22 cellular contexts compared by ENCODE assay signal in the genomic region with DNA sequence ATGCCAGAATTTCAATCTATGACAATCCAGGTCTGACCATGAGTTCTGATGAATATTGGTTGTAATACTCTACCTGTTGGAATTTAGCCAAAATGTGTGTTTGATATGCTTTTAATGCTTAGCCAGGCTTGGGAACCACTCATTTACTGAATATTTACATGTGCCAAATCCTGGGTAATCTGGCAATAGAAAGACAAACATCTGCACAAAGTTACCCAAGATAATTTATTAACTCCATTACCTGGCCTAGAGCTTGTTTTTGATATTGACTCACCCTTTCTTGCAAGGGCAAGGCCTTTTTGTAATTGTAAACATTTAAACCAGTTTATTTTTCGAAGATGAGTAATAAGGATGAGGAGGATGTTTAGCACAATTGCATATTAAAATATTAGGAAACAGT. TPM values are rescaled to one million over a fixed set of nuclear protein-coding genes. Genes with fewer than 3 reads are reported as not detected.
A peak's percentile ranks its signal among the peaks of the same experiment; 100 is the strongest.
DNase-seq lines count a peak whose midpoint lies in the region; ATAC-seq, FAIRE-seq and TF ChIP-seq lines count a peak whose summit lies in the region.
"Had no signal": no experiment of that assay in that cellular context is flagged by ENCODE, and none has a peak within 500 bp of the region (broad histone marks: within the 10 kb centered on the region; RNA-seq: fewer than 3 reads in every experiment).

No MANE protein-coding gene starts in this region.

- H3K9ac ChIP-seq in PC-3 (ENCODE audit: low read length), result no peak overlapping the region

- H3K9me3 Mint-ChIP-seq in stimulated activated naive B cell treated with anti-CD40 and anti-IgM and Interleukin-4, amounts not matched to agents 10 μg/mL and 1 μg/mL and 100 μg/mL, for 72 hours, result no peaks in the 10 kb centered on the region
- H3K9me3 Mint-ChIP-seq: effector memory CD8-positive, alpha-beta T cell; GM23338 had no signal

- H3F3A ChIP-seq in PC-3 (ENCODE audit: low read length, unreplicated experiment), result no peaks in the 10 kb centered on the region

- H3K27ac ChIP-seq in PC-3 (ENCODE audit: low read length), result peak overlapping the region; percentile 65
- H3K27ac ChIP-seq: brain microvascular endothelial cell, colonic mucosa, RWPE1, upper lobe of left lung had no signal

- DNase-seq in DMS79 treated with DMSO at 0.1 percent for 48 hours (lab: John Stamatoyannopoulos, UW), result peak; percentile 10
- no peak for DNase-seq in DMS79 (lab: John Stamatoyannopoulos, UW)
- peak; percentile 42 for DNase-seq in NCI-H1092 treated with DMSO at 0.1 percent for 48 hours (lab: John Stamatoyannopoulos, UW)
- peak; percentile 92 for DNase-seq in PC-3
- peak; percentile 30 for DNase-seq in kidney glomerular epithelial cell (lab: John Stamatoyannopoulos, UW)
- no peak for DNase-seq in frontal cortex (ENCODE audit: low spot score in 2 of 2)
- DNase-seq in stimulated activated naive B cell treated with anti-CD40 and anti-IgM and Interleukin-4, amounts not matched to agents 10 μg/mL and 1 μg/mL and 100 μg/mL, for 72 hours, result no peak
- DNase-seq: 8988T; activated CD4-positive, CD25-positive, alpha-beta regulatory T cell; activated CD8-positive, alpha-beta T cell treated with anti-CD3 and anti-CD28 coated beads for 36 hours; brain microvascular endothelial cell; colonic mucosa; effector memory CD8-positive, alpha-beta T cell; left cardiac atrium; naive thymus-derived CD8-positive, alpha-beta T cell; NCI-H1436 treated with DMSO at 0.1 percent for 48 hours; NCI-H510A; right cardiac atrium; upper lobe of left lung had no signal

- H3K27ac Mint-ChIP-seq in stimulated activated naive B cell treated with anti-CD40 and anti-IgM and Interleukin-4, amounts not matched to agents 10 μg/mL and 1 μg/mL and 100 μg/mL, for 72 hours, result no peak overlapping the region
- H3K27ac Mint-ChIP-seq: activated CD8-positive, alpha-beta T cell treated with anti-CD3 and anti-CD28 coated beads for 36 hours; effector memory CD8-positive, alpha-beta T cell; GM23338; naive thymus-derived CD8-positive, alpha-beta T cell had no signal

- H3K9me2 ChIP-seq in PC-3 (replicated peaks; ENCODE audit: low read length), result no peaks in the 10 kb centered on the region

- H3K27me3 Mint-ChIP-seq in stimulated activated naive B cell treated with anti-CD40 and anti-IgM and Interleukin-4, amounts not matched to agents 10 μg/mL and 1 μg/mL and 100 μg/mL, for 72 hours, result no peaks in the 10 kb centered on the region

- H3K4me1 Mint-ChIP-seq in stimulated activated naive B cell treated with anti-CD40 and anti-IgM and Interleukin-4, amounts not matched to agents 10 μg/mL and 1 μg/mL and 100 μg/mL, for 72 hours, result peaks cover 6 to 18% of the 10 kb centered on the region in 2 donors
- H3K4me1 Mint-ChIP-seq: GM23338 had no signal

- CTCF ChIA-PET in PC-3 (lab: Charles Lee), result no interaction called here

- no peaks in the 10 kb centered on the region for H4K20me1 ChIP-seq in PC-3 (ENCODE audit: low read length)

- ATAC-seq in PC-3 (peak; percentile 74), GM19035 (IDR thresholded peaks at IDR 0.05; ENCODE audit: unreplicated experiment) (no peak)
- ATAC-seq in stimulated activated naive B cell treated with anti-CD40 and anti-IgM and Interleukin-4, amounts not matched to agents 10 μg/mL and 1 μg/mL and 100 μg/mL, for 72 hours (replicated peaks), result no peak
- ATAC-seq: activated CD8-positive, alpha-beta T cell treated with anti-CD3 and anti-CD28 coated beads for 36 hours; effector memory CD8-positive, alpha-beta T cell; GM23338; left cardiac atrium; naive thymus-derived CD8-positive, alpha-beta T cell; right cardiac atrium had no signal

- no peak for FAIRE-seq in frontal cortex (lab: Jason Lieb, UNC)

- no peaks in the 10 kb centered on the region for H3K36me3 Mint-ChIP-seq in stimulated activated naive B cell treated with anti-CD40 and anti-IgM and Interleukin-4, amounts not matched to agents 10 μg/mL and 1 μg/mL and 100 μg/mL, for 72 hours

- intact Hi-C loops in PC-3 (cut with micrococcal nuclease), result loop anchor here (2.0 kb wide), 1 partner anchor 49 kb away; no protein-coding TSS in a partner anchor

- 0 out of 2 replicates have a peak overlapping the region, but pooled peaks have one; percentile 37 for H3K4me2 ChIP-seq in PC-3 (ENCODE audit: low read length)
- H3K4me2 ChIP-seq: GM23338 had no signal

- H3K4me3 Mint-ChIP-seq in stimulated activated naive B cell treated with anti-CD40 and anti-IgM and Interleukin-4, amounts not matched to agents 10 μg/mL and 1 μg/mL and 100 μg/mL, for 72 hours, result no peak overlapping the region
- H3K4me3 Mint-ChIP-seq: activated CD8-positive, alpha-beta T cell treated with anti-CD3 and anti-CD28 coated beads for 36 hours; effector memory CD8-positive, alpha-beta T cell; GM23338; naive thymus-derived CD8-positive, alpha-beta T cell had no signal

- POLR2A ChIA-PET in PC-3 (lab: Charles Lee; ENCODE audit: unreplicated experiment), result no interaction called here

- H2AFZ ChIP-seq in PC-3 (ENCODE audit: low read length), result no peak overlapping the region
- H2AFZ ChIP-seq: GM23338 had no signal

- no peak overlapping the region for H3K4me3 ChIP-seq in PC-3 (ENCODE audit: low read length)
- H3K4me3 ChIP-seq: colonic mucosa, GM23338, upper lobe of left lung had no signal

- BruUV-seq in PC-3 (replicated peaks; lab: Mats Ljungman, UMichigan), result no TSS peak

- H3K36me3 ChIP-seq in PC-3 (ENCODE audit: low read depth, low read length), result no peaks in the 10 kb centered on the region
- H3K36me3 ChIP-seq: brain microvascular endothelial cell, colonic mucosa, upper lobe of left lung had no signal

- no peaks in the 10 kb centered on the region for H3K9me3 ChIP-seq in PC-3 (ENCODE audit: low read length)
- H3K9me3 ChIP-seq: colonic mucosa, upper lobe of left lung had no signal

- H3K4me1 ChIP-seq in PC-3 (ENCODE audit: insufficient read depth, low read length), result peaks cover 33% of the 10 kb centered on the region
- H3K4me1 ChIP-seq: upper lobe of left lung had no signal

- TF ChIP-seq CTCF in PC-3 (conservative IDR thresholded peaks at IDR 0.05; ENCODE audit: low read depth, low read length), result no peak

- H3K27me3 ChIP-seq in PC-3 (ENCODE audit: low read length), result no peaks in the 10 kb centered on the region
- H3K27me3 ChIP-seq: brain microvascular endothelial cell, colonic mucosa, upper lobe of left lung had no signal

- H3K79me2 ChIP-seq in PC-3 (ENCODE audit: low read length), result no peaks in the 10 kb centered on the region

RNA-seq across cellular contexts. Expression of gene CD2AP, which starts 13.5 kb away (rescaled TPM):
- total RNA-seq in PC-3 (2014; rRNA removed) (16.2 and 21.8 TPM in 2 replicates), frontal cortex (17.9 TPM)

Comparison
In these comparisons a context has a peak if more than half of its experiments do, and no peak if none do; other contexts are left out.
1. DNase-seq: peak in DMS79 treated with DMSO at 0.1 percent for 48 hours (single experiment), NCI-H1092 treated with DMSO at 0.1 percent for 48 hours (single experiment), PC-3 (single experiment) and kidney glomerular epithelial cell (single experiment); none in DMS79 (single experiment), frontal cortex (0 of 2) and stimulated activated naive B cell treated with anti-CD40 and anti-IgM and Interleukin-4, amounts not matched to agents 10 μg/mL and 1 μg/mL and 100 μg/mL, for 72 hours (single experiment).